9 cellular contexts compared by ENCODE assay signal in the genomic region with DNA sequence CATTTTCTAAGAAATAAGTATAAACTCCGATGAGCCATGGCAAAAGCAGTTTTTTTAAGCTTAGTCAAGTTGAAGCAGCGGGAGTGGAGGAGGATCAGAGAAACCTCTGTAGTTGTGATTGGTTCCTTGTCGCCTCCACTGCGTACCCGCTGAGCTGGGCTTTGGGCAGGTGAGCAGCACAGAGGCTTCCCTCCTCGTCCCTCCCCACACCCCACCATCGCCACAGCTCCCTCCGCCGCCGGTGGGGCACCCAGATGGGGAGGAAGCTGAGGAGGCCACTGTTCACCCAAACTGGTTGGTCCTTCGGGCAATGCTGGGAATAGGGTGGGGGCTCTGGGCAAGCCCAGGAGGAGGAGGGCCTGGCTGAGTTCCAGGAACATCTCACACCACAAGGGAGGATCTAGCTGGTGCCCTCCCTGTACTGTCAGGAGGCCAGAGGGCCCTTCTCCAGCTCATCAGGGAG. TPM values are rescaled to one million over a fixed set of nuclear protein-coding genes. Genes with fewer than 3 reads are reported as not detected.
A peak's percentile ranks its signal among the peaks of the same experiment; 100 is the strongest.
DNase-seq lines count a peak whose midpoint lies in the region; ATAC-seq and TF ChIP-seq lines count a peak whose summit lies in the region.
"Had no signal": no experiment of that assay in that cellular context is flagged by ENCODE, and none has a peak within 500 bp of the region (broad histone marks: within the 10 kb centered on the region; RNA-seq: fewer than 3 reads in every experiment).

No MANE protein-coding gene starts in this region.

- no peaks in the 10 kb centered on the region for H3K27me3 Mint-ChIP-seq in activated T-cell treated with anti-CD3 and anti-CD28 coated beads, Interleukin-2, amount 50 U/mL, for 72 hours (ENCODE audit: low read depth)
- H3K27me3 Mint-ChIP-seq: B cell had no signal

- H3K36me3 Mint-ChIP-seq in activated T-cell treated with anti-CD3 and anti-CD28 coated beads, Interleukin-2, amount 50 U/mL, for 72 hours (ENCODE audit: insufficient read depth in 2 of 2), result peaks cover 0 to 2% of the 10 kb centered on the region in 2 donors

- peak; percentile 76 for DNase-seq in left cardiac atrium
- DNase-seq in right atrium auricular region (ENCODE audit: low spot score), result no peak
- DNase-seq in NCI-H748 treated with DMSO at 0.1 percent for 48 hours (lab: John Stamatoyannopoulos, UW), result peak; percentile 8
- DNase-seq in esophagus squamous epithelium (lab: John Stamatoyannopoulos, UW), result no peak
- no peak for DNase-seq in vagina (ENCODE audit: extremely low spot score in 2 of 2)
- no peak for DNase-seq in activated T-cell treated with anti-CD3 and anti-CD28 coated beads, Interleukin-2, amount 50 U/mL, for 72 hours
- DNase-seq in left lobe of liver (ENCODE audit: low spot score), result no peak
- no peak for DNase-seq in ascending aorta (ENCODE audit: low spot score in 2 of 2)

- H3K27ac ChIP-seq in right atrium auricular region (no peak overlapping the region), esophagus squamous epithelium (peak overlapping the region; percentile 24 to 80 (median 70)), vagina (peak overlapping the region; percentile 17), ascending aorta (no peak overlapping the region)

- TF ChIP-seq CTCF in right atrium auricular region (IDR thresholded peaks at IDR 0.05) (no peak), esophagus squamous epithelium (IDR thresholded peaks at IDR 0.05) (no peak), vagina (IDR thresholded peaks at IDR 0.05) (no peak), ascending aorta (IDR thresholded peaks at IDR 0.05) (no peak)

- H3K27ac Mint-ChIP-seq in activated T-cell treated with anti-CD3 and anti-CD28 coated beads, Interleukin-2, amount 50 U/mL, for 72 hours, result no peak overlapping the region
- H3K27ac Mint-ChIP-seq: B cell had no signal

- H3K36me3 ChIP-seq in right atrium auricular region, result peaks cover 7% of the 10 kb centered on the region
- peaks cover 4 to 29% (median 6%) of the 10 kb centered on the region in 3 donors for H3K36me3 ChIP-seq in esophagus squamous epithelium
- no peaks in the 10 kb centered on the region for H3K36me3 ChIP-seq in vagina
- peaks cover 8 to 18% of the 10 kb centered on the region in 2 donors for H3K36me3 ChIP-seq in ascending aorta

- ATAC-seq in left cardiac atrium (peak; percentile 76 to 88), left lobe of liver (no peak)
- no peak for ATAC-seq in activated T-cell treated with anti-CD3 and anti-CD28 coated beads, Interleukin-2, amount 50 U/mL, for 72 hours (replicated peaks in 1 of 2)

- H3K27me3 ChIP-seq in right atrium auricular region (no peaks in the 10 kb centered on the region), esophagus squamous epithelium (no peaks in the 10 kb centered on the region), vagina (no peaks in the 10 kb centered on the region), ascending aorta (no peaks in the 10 kb centered on the region)

- peaks cover 10% of the 10 kb centered on the region for H3K4me1 Mint-ChIP-seq in activated T-cell treated with anti-CD3 and anti-CD28 coated beads, Interleukin-2, amount 50 U/mL, for 72 hours (ENCODE audit: low read depth)

- WGBS in esophagus squamous epithelium, 2 donors, result 36 to 42% methylated on average over 9 to 11 of the region's 11 CpGs

- no peak overlapping the region for H3K4me3 Mint-ChIP-seq in activated T-cell treated with anti-CD3 and anti-CD28 coated beads, Interleukin-2, amount 50 U/mL, for 72 hours
- H3K4me3 Mint-ChIP-seq: B cell had no signal

- intact Hi-C loops in left cardiac atrium (cut with DNase I), result loop anchor here in 1 of 2 donors (5.0 kb wide), 1 partner anchor 97 kb away; no protein-coding TSS in a partner anchor
- intact Hi-C loops in esophagus squamous epithelium (cut with DNase I), result loop anchor here (5.0 kb wide), 1 partner anchor 97 kb away; no protein-coding TSS in a partner anchor
- intact Hi-C loops in vagina (cut with DNase I), result loop anchor here (5.0 kb wide), 1 partner anchor 97 kb away; no protein-coding TSS in a partner anchor
- intact Hi-C loops in ascending aorta (cut with DNase I), result loop anchor here (5.0 to 10.0 kb wide), 2 partner anchors 272 to 365 kb away; no protein-coding TSS in a partner anchor

- H3K4me1 ChIP-seq in right atrium auricular region (peaks cover 0 to 24% of the 10 kb centered on the region in 2 donors), esophagus squamous epithelium (peaks cover 15 to 74% (median 23%) of the 10 kb centered on the region in 3 donors), vagina (peaks cover 33% of the 10 kb centered on the region), ascending aorta (no peaks in the 10 kb centered on the region)

- no peak overlapping the region for H3K4me3 ChIP-seq in right atrium auricular region
- no peak overlapping the region for H3K4me3 ChIP-seq in esophagus squamous epithelium
- H3K4me3 ChIP-seq in vagina, result no peak overlapping the region
- no peak overlapping the region for H3K4me3 ChIP-seq in ascending aorta

- no peaks in the 10 kb centered on the region for H3K9me3 ChIP-seq in right atrium auricular region
- no peaks in the 10 kb centered on the region for H3K9me3 ChIP-seq in esophagus squamous epithelium
- no peaks in the 10 kb centered on the region for H3K9me3 ChIP-seq in vagina
- no peaks in the 10 kb centered on the region for H3K9me3 ChIP-seq in ascending aorta

- H3K9me3 Mint-ChIP-seq in activated T-cell treated with anti-CD3 and anti-CD28 coated beads, Interleukin-2, amount 50 U/mL, for 72 hours, result no peaks in the 10 kb centered on the region

- no peak for TF ChIP-seq POLR2A in esophagus squamous epithelium (IDR thresholded peaks at IDR 0.05)
- no peak for TF ChIP-seq POLR2A in vagina (IDR thresholded peaks at IDR 0.05)

RNA-seq across cellular contexts. Expression of gene MRPL38, which starts 5.2 kb away (rescaled TPM):
- total RNA-seq in left cardiac atrium (10 to 100 TPM; 73.7 to 83.4 TPM), right atrium auricular region (10 to 100 TPM; 27.2 to 36.4 TPM), esophagus squamous epithelium (10 to 100 TPM; 40.2 to 49.2 (median 41.0) TPM), vagina (67.8 TPM), left lobe of liver (82.4 TPM), ascending aorta (31.9 TPM)
- 100 to 1,000 TPM; 101 to 117 TPM for total RNA-seq in activated T-cell treated with anti-CD3 and anti-CD28 coated beads, Interleukin-2, amount 50 U/mL, for 72 hours

RNA-seq across cellular contexts. Expression of gene TRIM65, which starts 13.1 kb away (rescaled TPM):
- 1 to 10 TPM; 8.4 to 9.9 TPM for total RNA-seq in left cardiac atrium
- 1 to 10 TPM; 7.0 to 9.8 TPM for total RNA-seq in right atrium auricular region
- total RNA-seq in esophagus squamous epithelium, result 10 to 100 TPM; 17.3 to 24.6 (median 19.6) TPM
- 59.9 TPM for total RNA-seq in vagina
- 10 to 100 TPM; 24.0 to 30.7 TPM for total RNA-seq in activated T-cell treated with anti-CD3 and anti-CD28 coated beads, Interleukin-2, amount 50 U/mL, for 72 hours
- total RNA-seq in left lobe of liver, result 9.8 TPM
- total RNA-seq in ascending aorta, result 43.3 TPM

RNA-seq across cellular contexts. Expression of gene FBF1, which starts 31.0 kb away (rescaled TPM):
- total RNA-seq in left cardiac atrium (1 to 10 TPM; 3.0 to 4.7 TPM), right atrium auricular region (1 to 10 TPM; 3.8 to 6.3 TPM), esophagus squamous epithelium (10 to 100 TPM; 13.9 to 18.3 (median 15.5) TPM), vagina (13.0 TPM), left lobe of liver (3.4 TPM), ascending aorta (8.9 TPM)
- total RNA-seq in activated T-cell treated with anti-CD3 and anti-CD28 coated beads, Interleukin-2, amount 50 U/mL, for 72 hours, result 10 to 100 TPM; 19.9 to 26.7 TPM

RNA-seq across cellular contexts. Expression of gene TRIM47, which starts 31.5 kb away (rescaled TPM):
- 10 to 100 TPM; 22.9 to 25.3 TPM for total RNA-seq in left cardiac atrium
- total RNA-seq in right atrium auricular region, result 10 to 100 TPM; 16.8 to 24.8 TPM
- total RNA-seq in esophagus squamous epithelium, result 10 to 100 TPM; 19.5 to 33.4 (median 25.5) TPM
- total RNA-seq in vagina, result 63.3 TPM
- total RNA-seq in activated T-cell treated with anti-CD3 and anti-CD28 coated beads, Interleukin-2, amount 50 U/mL, for 72 hours, result 10 to 100 TPM; 16.5 to 24.1 TPM
- total RNA-seq in left lobe of liver, result 24.3 TPM
- 132 TPM for total RNA-seq in ascending aorta

RNA-seq across cellular contexts. Expression of gene WBP2, which starts 54.7 kb away (rescaled TPM):
- total RNA-seq in left cardiac atrium (100 to 1,000 TPM; 106 to 122 TPM), right atrium auricular region (100 to 1,000 TPM in 1 of 2 donors, 10 to 100 TPM in 1; 100.0 to 163 TPM), esophagus squamous epithelium (10 to 100 TPM; 24.9 to 44.2 (median 36.9) TPM), vagina (54.3 TPM), left lobe of liver (68.3 TPM), ascending aorta (50.7 TPM)
- 100 to 1,000 TPM in 1 of 2 donors, 10 to 100 TPM in 1; 90.2 to 109 TPM for total RNA-seq in activated T-cell treated with anti-CD3 and anti-CD28 coated beads, Interleukin-2, amount 50 U/mL, for 72 hours

Comparison
In these comparisons a context has a peak if more than half of its experiments do, and no peak if none do; other contexts are left out.
1. DNase-seq: peak in left cardiac atrium (single experiment) and NCI-H748 treated with DMSO at 0.1 percent for 48 hours (single experiment); none in right atrium auricular region (single experiment), esophagus squamous epithelium (single experiment), vagina (0 of 2), activated T-cell treated with anti-CD3 and anti-CD28 coated beads, Interleukin-2, amount 50 U/mL, for 72 hours (0 of 2), left lobe of liver (single experiment) and ascending aorta (0 of 2).
2. ATAC-seq: peak in left cardiac atrium (2 of 2); none in activated T-cell treated with anti-CD3 and anti-CD28 coated beads, Interleukin-2, amount 50 U/mL, for 72 hours (0 of 2) and left lobe of liver (single experiment).
3. H3K27ac ChIP-seq: peak in esophagus squamous epithelium (4 of 4) and vagina (single experiment); none in right atrium auricular region (0 of 2) and ascending aorta (0 of 2).